Comparison of ENCODE assay signal across 17 cellular contexts in genomic region chr9:105151686-105151995, GRCh38.
DNase-seq lines count a peak whose midpoint lies in the region; ATAC-seq lines count a peak whose summit lies in the region.
"Had no signal": no experiment of that assay in that cellular context is flagged by ENCODE, and none has a peak within 500 bp of the region (broad histone marks: within the 10 kb centered on the region; RNA-seq: fewer than 3 reads in every experiment).

No MANE protein-coding gene starts in this region.

- no peaks in the 10 kb centered on the region for H3K9me3 Mint-ChIP-seq in activated CD4-positive, alpha-beta T cell treated with anti-CD3 and anti-CD28 coated beads for 36 hours (ENCODE audit: low read depth)
- no peaks in the 10 kb centered on the region for H3K9me3 Mint-ChIP-seq in effector memory CD8-positive, alpha-beta T cell
- H3K9me3 Mint-ChIP-seq in stimulated activated effector memory CD8-positive, alpha-beta T cell treated with anti-CD3 and anti-CD28 coated beads, Interleukin-12 subunit alpha, Interleukin-12 subunit beta, amount 100 ng/mL, for 72 hours: no peaks in the 10 kb centered on the region
- no peaks in the 10 kb centered on the region for H3K9me3 Mint-ChIP-seq in naive thymus-derived CD8-positive, alpha-beta T cell
- H3K9me3 Mint-ChIP-seq: CD4-positive, CD25-positive, alpha-beta regulatory T cell had no signal

- no peaks in the 10 kb centered on the region for H3K36me3 Mint-ChIP-seq in activated CD4-positive, alpha-beta T cell treated with anti-CD3 and anti-CD28 coated beads for 36 hours (ENCODE audit: low read depth)
- H3K36me3 Mint-ChIP-seq in effector memory CD8-positive, alpha-beta T cell (ENCODE audit: insufficient read depth): peaks cover 3% of the 10 kb centered on the region
- H3K36me3 Mint-ChIP-seq in stimulated activated effector memory CD8-positive, alpha-beta T cell treated with anti-CD3 and anti-CD28 coated beads, Interleukin-12 subunit alpha, Interleukin-12 subunit beta, amount 100 ng/mL, for 72 hours: no peaks in the 10 kb centered on the region
- no peaks in the 10 kb centered on the region for H3K36me3 Mint-ChIP-seq in naive thymus-derived CD8-positive, alpha-beta T cell
- H3K36me3 Mint-ChIP-seq: CD4-positive, CD25-positive, alpha-beta regulatory T cell had no signal

- POLR2A ChIA-PET in activated CD4-positive, alpha-beta T cell treated with anti-CD3 and anti-CD28 coated beads for 36 hours (lab: Charles Lee): no interaction called here
- POLR2A ChIA-PET in naive thymus-derived CD8-positive, alpha-beta T cell (lab: Charles Lee): no interaction called here

- peak; percentile 16 for ATAC-seq in activated CD4-positive, alpha-beta T cell treated with anti-CD3 and anti-CD28 coated beads for 36 hours
- ATAC-seq in effector memory CD8-positive, alpha-beta T cell (replicated peaks): peak; percentile 62
- ATAC-seq in stimulated activated effector memory CD8-positive, alpha-beta T cell treated with anti-CD3 and anti-CD28 coated beads, Interleukin-12 subunit alpha, Interleukin-12 subunit beta, amount 100 ng/mL, for 72 hours: peak; percentile 24
- no peak for ATAC-seq in naive thymus-derived CD8-positive, alpha-beta T cell

- no peak overlapping the region for H3K27ac Mint-ChIP-seq in activated CD4-positive, alpha-beta T cell treated with anti-CD3 and anti-CD28 coated beads for 36 hours
- no peak overlapping the region for H3K27ac Mint-ChIP-seq in effector memory CD8-positive, alpha-beta T cell
- H3K27ac Mint-ChIP-seq in stimulated activated effector memory CD8-positive, alpha-beta T cell treated with anti-CD3 and anti-CD28 coated beads, Interleukin-12 subunit alpha, Interleukin-12 subunit beta, amount 100 ng/mL, for 72 hours: no peak overlapping the region
- H3K27ac Mint-ChIP-seq in naive thymus-derived CD8-positive, alpha-beta T cell: no peak overlapping the region

- H3K27me3 Mint-ChIP-seq in activated CD4-positive, alpha-beta T cell treated with anti-CD3 and anti-CD28 coated beads for 36 hours: no peaks in the 10 kb centered on the region
- peaks cover 1 to 8% of the 10 kb centered on the region in 2 donors for H3K27me3 Mint-ChIP-seq in effector memory CD8-positive, alpha-beta T cell
- peaks cover 0 to 2% (median 0%) of the 10 kb centered on the region in 5 donors for H3K27me3 Mint-ChIP-seq in naive thymus-derived CD8-positive, alpha-beta T cell
- H3K27me3 Mint-ChIP-seq: CD4-positive, CD25-positive, alpha-beta regulatory T cell had no signal

- peaks cover 18% of the 10 kb centered on the region for H3K4me1 Mint-ChIP-seq in activated CD4-positive, alpha-beta T cell treated with anti-CD3 and anti-CD28 coated beads for 36 hours
- peaks cover 5 to 13% of the 10 kb centered on the region in 2 donors for H3K4me1 Mint-ChIP-seq in effector memory CD8-positive, alpha-beta T cell (ENCODE audit: low read depth in 2 of 2)
- H3K4me1 Mint-ChIP-seq in stimulated activated effector memory CD8-positive, alpha-beta T cell treated with anti-CD3 and anti-CD28 coated beads, Interleukin-12 subunit alpha, Interleukin-12 subunit beta, amount 100 ng/mL, for 72 hours: no peaks in the 10 kb centered on the region
- peaks cover 12 to 34% (median 19%) of the 10 kb centered on the region in 4 donors for H3K4me1 Mint-ChIP-seq in naive thymus-derived CD8-positive, alpha-beta T cell

- CTCF ChIA-PET in activated CD4-positive, alpha-beta T cell treated with anti-CD3 and anti-CD28 coated beads for 36 hours (lab: Charles Lee): interaction anchor here (1.0 to 1.5 kb wide), 4 partner anchors 13 to 289 kb away, joined by 3 read pairs; no protein-coding TSS in a partner anchor

- intact Hi-C loops in activated CD4-positive, alpha-beta T cell treated with anti-CD3 and anti-CD28 coated beads for 36 hours (cut with DNase I, micrococcal nuclease): loop anchor here (5.0 to 10.0 kb wide), 2 partner anchors 49 to 157 kb away; no protein-coding TSS in a partner anchor

- H3K4me3 Mint-ChIP-seq in activated CD4-positive, alpha-beta T cell treated with anti-CD3 and anti-CD28 coated beads for 36 hours: no peak overlapping the region
- no peak overlapping the region for H3K4me3 Mint-ChIP-seq in effector memory CD8-positive, alpha-beta T cell
- H3K4me3 Mint-ChIP-seq in stimulated activated effector memory CD8-positive, alpha-beta T cell treated with anti-CD3 and anti-CD28 coated beads, Interleukin-12 subunit alpha, Interleukin-12 subunit beta, amount 100 ng/mL, for 72 hours: no peak overlapping the region
- H3K4me3 Mint-ChIP-seq in naive thymus-derived CD8-positive, alpha-beta T cell: no peak overlapping the region
- H3K4me3 Mint-ChIP-seq: CD4-positive, CD25-positive, alpha-beta regulatory T cell had no signal

- no peak for DNase-seq in activated CD4-positive, alpha-beta T cell treated with anti-CD3 and anti-CD28 coated beads for 36 hours
- DNase-seq in activated CD4-positive, alpha-beta T cell treated with anti-CD3 and anti-CD28 coated beads for 1 hour: no peak
- peak; percentile 74 for DNase-seq in NCI-H69 (lab: John Stamatoyannopoulos, UW)
- DNase-seq in effector memory CD8-positive, alpha-beta T cell: no peak
- DNase-seq in stimulated activated effector memory CD8-positive, alpha-beta T cell treated with anti-CD3 and anti-CD28 coated beads, Interleukin-12 subunit alpha, Interleukin-12 subunit beta, amount 100 ng/mL, for 72 hours (ENCODE audit: low spot score in 2 of 2): no peak
- no peak for DNase-seq in NCI-H446 (lab: John Stamatoyannopoulos, UW)
- DNase-seq in naive thymus-derived CD8-positive, alpha-beta T cell: no peak
- DNase-seq: BE2C; CD4-positive, CD25-positive, alpha-beta regulatory T cell; Karpas-422; MG63; NCI-H1048; NCI-H1436; NCI-H1930; NCI-H526; NK-92 treated with Interleukin-12 subunit alpha and Interleukin-12 subunit beta, amount 100 ng/mL, for 24 hours; SHP77 had no signal

Comparison
In these comparisons a context has a peak if more than half of its experiments do, and no peak if none do; other contexts are left out.
1. ATAC-seq: peak in activated CD4-positive, alpha-beta T cell treated with anti-CD3 and anti-CD28 coated beads for 36 hours (single experiment), effector memory CD8-positive, alpha-beta T cell (single experiment) and stimulated activated effector memory CD8-positive, alpha-beta T cell treated with anti-CD3 and anti-CD28 coated beads, Interleukin-12 subunit alpha, Interleukin-12 subunit beta, amount 100 ng/mL, for 72 hours (single experiment); none in naive thymus-derived CD8-positive, alpha-beta T cell (0 of 2).